In genomic region chr7:27203378-27203953, GRCh38 we compare ENCODE assay signal across 32 cellular contexts. TPM values are rescaled to one million over a fixed set of nuclear protein-coding genes. Genes with fewer than 3 reads are reported as not detected.
DNase-seq lines count a peak whose midpoint lies in the region; ATAC-seq and TF ChIP-seq lines count a peak whose summit lies in the region.
"Had no signal": no experiment of that assay in that cellular context is flagged by ENCODE, and none has a peak within 500 bp of the region (broad histone marks: within the 10 kb centered on the region; RNA-seq: fewer than 3 reads in every experiment).

No MANE protein-coding gene starts in this region.

- no peak for TF ChIP-seq POLR2A in vagina (IDR thresholded peaks at IDR 0.05)

- no peak for DNase-seq in activated naive CD4-positive, alpha-beta T cell treated with anti-CD3 and anti-CD28 coated beads, Interleukin-2, amount 10 ng/mL, durations not matched to agents 7 days and 5 days
- peak; percentile 40 for DNase-seq in activated CD8-positive, alpha-beta memory T cell treated with anti-CD3 and anti-CD28 coated beads, Interleukin-2, amount 50 U/mL, for 48 hours
- DNase-seq in mesothelial cell of epicardium (ENCODE audit: low spot score in 2 of 2, unreplicated experiment in 2 of 2) (peak in 1 of 2 experiments; percentile 37), vagina (ENCODE audit: extremely low spot score in 2 of 2) (peak; percentile 84 to 85), HuH-7 (ENCODE audit: low spot score) (no peak), coronary artery (ENCODE audit: low spot score) (no peak)
- DNase-seq: activated CD4-positive, alpha-beta T cell treated with anti-CD3 and anti-CD28 coated beads for 1 hour; brain microvascular endothelial cell; CD4-positive, alpha-beta memory T cell; cortex of kidney; DMS 273 treated with DMSO at 0.1 percent for 48 hours; gastrocnemius medialis; GOT3; KG1; left cardiac atrium; MM.1S; NCI-H1436; NCI-H2081 treated with DMSO at 0.1 percent for 48 hours; NCI-H446; NCI-H774; stimulated activated CD4-positive, alpha-beta T cell treated with anti-CD3 and anti-CD28 coated beads, Interleukin-15, amount 100 ng/mL, for 24 hours; stimulated activated naive CD4-positive, alpha-beta T cell treated with Interleukin-2 at 50 U/mL for 16 hours; testis had no signal

- peaks cover 63% of the 10 kb centered on the region for H3K27me3 Mint-ChIP-seq in activated naive CD4-positive, alpha-beta T cell treated with anti-CD3 and anti-CD28 coated beads, Interleukin-2, amount 50 U/mL, for 24 hours
- H3K27me3 Mint-ChIP-seq in activated naive CD4-positive, alpha-beta T cell treated with anti-CD3 and anti-CD28 coated beads, Interleukin-2, amount 10 ng/mL, durations not matched to agents 7 days and 5 days: peaks cover 97% of the 10 kb centered on the region
- H3K27me3 Mint-ChIP-seq in mesothelial cell of epicardium (ENCODE audit: low read depth): peaks cover 93% of the 10 kb centered on the region

- H3K9me3 ChIP-seq in vagina: no peaks in the 10 kb centered on the region
- H3K9me3 ChIP-seq: A549, esophagus muscularis mucosa, gastrocnemius medialis, testis had no signal

- peak overlapping the region; percentile 93 for H3K27ac ChIP-seq in vagina
- H3K27ac ChIP-seq in coronary artery: no peak overlapping the region
- H3K27ac ChIP-seq: A549, brain microvascular endothelial cell, esophagus muscularis mucosa, gastrocnemius medialis, testis had no signal

- no peaks in the 10 kb centered on the region for H3K36me3 Mint-ChIP-seq in activated naive CD4-positive, alpha-beta T cell treated with anti-CD3 and anti-CD28 coated beads, Interleukin-2, amount 50 U/mL, for 24 hours
- peaks cover 2% of the 10 kb centered on the region for H3K36me3 Mint-ChIP-seq in activated naive CD4-positive, alpha-beta T cell treated with anti-CD3 and anti-CD28 coated beads, Interleukin-2, amount 10 ng/mL, durations not matched to agents 7 days and 5 days
- H3K36me3 Mint-ChIP-seq in mesothelial cell of epicardium: no peaks in the 10 kb centered on the region
- H3K36me3 Mint-ChIP-seq: CD4-positive, alpha-beta memory T cell had no signal

- H3K9me3 Mint-ChIP-seq in activated naive CD4-positive, alpha-beta T cell treated with anti-CD3 and anti-CD28 coated beads, Interleukin-2, amount 50 U/mL, for 24 hours: no peaks in the 10 kb centered on the region
- H3K9me3 Mint-ChIP-seq in activated naive CD4-positive, alpha-beta T cell treated with anti-CD3 and anti-CD28 coated beads, Interleukin-2, amount 10 ng/mL, durations not matched to agents 7 days and 5 days: no peaks in the 10 kb centered on the region
- no peaks in the 10 kb centered on the region for H3K9me3 Mint-ChIP-seq in mesothelial cell of epicardium

- TF ChIP-seq CTCF in mesothelial cell of epicardium (IDR thresholded peaks at IDR 0.05; ENCODE audit: unreplicated experiment) (no peak), vagina (IDR thresholded peaks at IDR 0.05) (no peak), coronary artery (IDR thresholded peaks at IDR 0.05) (no peak)

- peak overlapping the region; percentile 23 for H3K27ac Mint-ChIP-seq in activated naive CD4-positive, alpha-beta T cell treated with anti-CD3 and anti-CD28 coated beads, Interleukin-2, amount 50 U/mL, for 24 hours
- H3K27ac Mint-ChIP-seq in activated naive CD4-positive, alpha-beta T cell treated with anti-CD3 and anti-CD28 coated beads, Interleukin-2, amount 10 ng/mL, durations not matched to agents 7 days and 5 days: no peak overlapping the region
- no peak overlapping the region for H3K27ac Mint-ChIP-seq in mesothelial cell of epicardium

- no peak overlapping the region for H3K4me3 Mint-ChIP-seq in activated naive CD4-positive, alpha-beta T cell treated with anti-CD3 and anti-CD28 coated beads, Interleukin-2, amount 50 U/mL, for 24 hours
- no peak overlapping the region for H3K4me3 Mint-ChIP-seq in activated naive CD4-positive, alpha-beta T cell treated with anti-CD3 and anti-CD28 coated beads, Interleukin-2, amount 10 ng/mL, durations not matched to agents 7 days and 5 days
- peak overlapping the region; percentile 33 for H3K4me3 Mint-ChIP-seq in mesothelial cell of epicardium

- intact Hi-C loops in vagina (cut with DNase I): loop anchor here (5.0 to 10.0 kb wide), 2 partner anchors 374 to 721 kb away; no protein-coding TSS in a partner anchor

- no peak for ATAC-seq in HG03439 (IDR thresholded peaks at IDR 0.05; ENCODE audit: unreplicated experiment)
- ATAC-seq: A549, gastrocnemius medialis, left cardiac atrium had no signal

- H3K4me1 Mint-ChIP-seq in activated naive CD4-positive, alpha-beta T cell treated with anti-CD3 and anti-CD28 coated beads, Interleukin-2, amount 50 U/mL, for 24 hours: peaks cover 41% of the 10 kb centered on the region
- H3K4me1 Mint-ChIP-seq in activated naive CD4-positive, alpha-beta T cell treated with anti-CD3 and anti-CD28 coated beads, Interleukin-2, amount 10 ng/mL, durations not matched to agents 7 days and 5 days: peaks cover 26% of the 10 kb centered on the region
- H3K4me1 Mint-ChIP-seq in mesothelial cell of epicardium: peaks cover 28% of the 10 kb centered on the region

- H3K4me3 ChIP-seq in vagina (peak overlapping the region; percentile 56 to 91), coronary artery (no peak overlapping the region)
- H3K4me3 ChIP-seq: A549, esophagus muscularis mucosa, gastrocnemius medialis, testis had no signal

- H3K4me1 ChIP-seq in vagina: peaks cover 55% of the 10 kb centered on the region

- H3K36me3 ChIP-seq in vagina: no peaks in the 10 kb centered on the region
- H3K36me3 ChIP-seq: brain microvascular endothelial cell, esophagus muscularis mucosa, gastrocnemius medialis had no signal

- CTCF ChIA-PET in activated naive CD4-positive, alpha-beta T cell treated with anti-CD3 and anti-CD28 coated beads, Interleukin-2, amount 10 ng/mL, durations not matched to agents 7 days and 5 days (lab: Charles Lee): interaction anchor here (1.3 to 1.8 kb wide), 2 partner anchors 22 to 43 kb away, joined by 3 to 5 read pairs; no protein-coding TSS in a partner anchor

- peaks cover 8% of the 10 kb centered on the region for H3K27me3 ChIP-seq in vagina

RNA-seq across cellular contexts. Expression of gene HOXA13, which starts 3.6 kb away (rescaled TPM):
- 6.9 to 7.7 TPM (median 7.5 TPM) in 3 replicates for total RNA-seq in mesothelial cell of epicardium
- total RNA-seq in vagina: 14.5 TPM
- total RNA-seq: CD4-positive, alpha-beta memory T cell; esophagus muscularis mucosa; left cardiac atrium; T-helper 1 cell treated with Interleukin-12 subunit alpha and Interleukin-12 subunit beta and Interleukin-4 antibody, amounts not matched to agents 30 ng/mL and 1 ng/mL, for 36 hours; testis had no signal

RNA-seq across cellular contexts. Expression of gene HOXA11, which starts 18.4 kb away (rescaled TPM):
- total RNA-seq in mesothelial cell of epicardium (3.3 to 4.2 TPM (median 3.9 TPM) in 3 replicates), vagina (9.8 TPM)
- total RNA-seq: CD4-positive, alpha-beta memory T cell; esophagus muscularis mucosa; HT1080; left cardiac atrium; T-helper 1 cell treated with Interleukin-12 subunit alpha and Interleukin-12 subunit beta and Interleukin-4 antibody, amounts not matched to agents 30 ng/mL and 1 ng/mL, for 36 hours had no signal

RNA-seq across cellular contexts. Expression of gene HOXA10, which starts 29.3 kb away (rescaled TPM):
- total RNA-seq in mesothelial cell of epicardium (13.1 to 14.4 TPM (median 13.8 TPM) in 3 replicates), vagina (19.2 TPM)
- total RNA-seq: CD4-positive, alpha-beta memory T cell; esophagus muscularis mucosa; T-helper 1 cell treated with Interleukin-12 subunit alpha and Interleukin-12 subunit beta and Interleukin-4 antibody, amounts not matched to agents 30 ng/mL and 1 ng/mL, for 36 hours had no signal

RNA-seq across cellular contexts. Expression of gene HOXA9, which starts 38.1 kb away (rescaled TPM):
- total RNA-seq in mesothelial cell of epicardium (10.8 to 14.5 TPM (median 13.2 TPM) in 3 replicates), vagina (13.0 TPM)
- total RNA-seq: CD4-positive, alpha-beta memory T cell; left cardiac atrium; T-helper 1 cell treated with Interleukin-12 subunit alpha and Interleukin-12 subunit beta and Interleukin-4 antibody, amounts not matched to agents 30 ng/mL and 1 ng/mL, for 36 hours had no signal

RNA-seq across cellular contexts. Expression of gene EVX1, which starts 39.1 kb away (rescaled TPM):
- total RNA-seq in mesothelial cell of epicardium (1.4 to 2.1 TPM (median 1.8 TPM) in 3 replicates), vagina (2.5 TPM)
- total RNA-seq: CD4-positive, alpha-beta memory T cell; esophagus muscularis mucosa; gastrocnemius medialis; HT1080; left cardiac atrium; myocyte; posterior vena cava; RPMI7951; T-helper 1 cell treated with Interleukin-12 subunit alpha and Interleukin-12 subunit beta and Interleukin-4 antibody, amounts not matched to agents 30 ng/mL and 1 ng/mL, for 36 hours had no signal

Comparison
In these comparisons a context has a peak if more than half of its experiments do, and no peak if none do; other contexts are left out.
1. DNase-seq: peak in activated CD8-positive, alpha-beta memory T cell treated with anti-CD3 and anti-CD28 coated beads, Interleukin-2, amount 50 U/mL, for 48 hours (single experiment) and vagina (2 of 2); none in activated naive CD4-positive, alpha-beta T cell treated with anti-CD3 and anti-CD28 coated beads, Interleukin-2, amount 10 ng/mL, durations not matched to agents 7 days and 5 days (single experiment), HuH-7 (single experiment) and coronary artery (single experiment).